ENCODE assay signal across 8 cellular contexts in the genomic region with DNA sequence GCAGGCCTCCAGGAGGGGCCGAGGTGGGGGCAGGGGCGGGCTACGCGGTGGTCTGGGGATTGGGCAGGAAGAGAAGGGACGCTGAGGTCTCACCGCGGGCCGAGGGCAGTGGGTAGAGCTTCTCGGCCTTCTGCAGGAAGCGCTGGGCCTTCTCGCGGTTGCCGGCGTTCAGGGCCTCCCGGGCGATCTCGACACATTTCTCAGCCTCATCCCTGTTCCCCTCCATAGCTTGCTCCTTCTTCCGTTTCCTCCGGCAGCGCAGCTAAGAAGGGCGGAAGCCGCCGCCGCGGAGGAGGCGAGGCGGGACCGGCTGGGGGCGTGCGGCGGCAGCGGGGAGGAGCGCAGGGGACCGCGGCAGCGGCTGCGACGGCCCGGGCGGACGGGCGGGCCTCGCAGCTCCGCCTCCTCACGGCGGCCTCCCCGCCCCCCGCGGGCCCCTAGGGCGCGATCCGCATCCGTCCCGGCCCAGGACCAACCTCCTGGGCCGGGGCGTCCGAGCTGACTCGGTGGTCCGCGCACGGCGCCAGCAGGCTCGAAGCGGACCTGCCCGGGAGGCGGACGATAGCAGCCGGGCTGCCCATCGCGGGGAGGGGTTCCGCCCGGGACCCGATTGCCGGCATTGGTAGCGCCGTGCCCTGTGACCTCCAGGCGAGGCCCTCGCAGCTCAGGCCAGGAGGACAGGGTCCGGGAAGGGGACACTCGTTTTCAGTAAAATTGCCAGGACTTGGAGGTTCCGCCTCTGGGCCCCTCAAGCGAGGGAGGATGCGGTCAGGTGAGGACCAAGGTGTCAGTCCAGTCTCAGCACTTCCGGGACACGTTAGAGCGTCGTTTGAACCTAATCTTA. TPM values are rescaled to one million over a fixed set of nuclear protein-coding genes. Genes with fewer than 3 reads are reported as not detected.
A peak's percentile ranks its signal among the peaks of the same experiment; 100 is the strongest.
DNase-seq lines count a peak whose midpoint lies in the region; ATAC-seq and TF ChIP-seq lines count a peak whose summit lies in the region.

Gene DNAJB14 (minus strand): TSS at position 273 of the 844 bp plus-strand sequence. CDS start 47 bp downstream, at position 226.

- H3K4me1 Mint-ChIP-seq in activated CD8-positive, alpha-beta T cell treated with anti-CD3 and anti-CD28 coated beads for 36 hours (ENCODE audit: low read depth) = peaks cover 51% of the 10 kb centered on the region

- H3K9me3 Mint-ChIP-seq in activated CD8-positive, alpha-beta T cell treated with anti-CD3 and anti-CD28 coated beads for 36 hours = peaks cover 5% of the 10 kb centered on the region

- no peak for TF ChIP-seq CTCF in AG10803 (conservative IDR thresholded peaks at IDR 0.05; ENCODE audit: low read length)
- TF ChIP-seq CTCF in activated CD8-positive, alpha-beta T cell treated with anti-CD3 and anti-CD28 coated beads for 36 hours (IDR thresholded peaks at IDR 0.05) = no peak

- H3K4me3 ChIP-seq in AG10803 (ENCODE audit: low read length) = peak within 1 kb of the TSS; percentile 82

- H3K4me3 Mint-ChIP-seq in activated CD8-positive, alpha-beta T cell treated with anti-CD3 and anti-CD28 coated beads for 36 hours = no peak within 1 kb of the TSS

- ATAC-seq in GM18909 (IDR thresholded peaks at IDR 0.05; ENCODE audit: poor library complexity, unreplicated experiment) (peak; percentile 42), HG03159 (IDR thresholded peaks at IDR 0.05; ENCODE audit: unreplicated experiment) (peak; percentile 39)
- ATAC-seq in activated CD8-positive, alpha-beta T cell treated with anti-CD3 and anti-CD28 coated beads for 36 hours = peak; percentile 43

- peaks cover 37% of the 10 kb centered on the region for H3K36me3 Mint-ChIP-seq in activated CD8-positive, alpha-beta T cell treated with anti-CD3 and anti-CD28 coated beads for 36 hours (ENCODE audit: low read depth)

- CTCF ChIA-PET in activated CD8-positive, alpha-beta T cell treated with anti-CD3 and anti-CD28 coated beads for 36 hours (lab: Charles Lee) = interaction anchor here (0.7 to 3.1 kb wide), 5 partner anchors 95 to 951 kb away, joined by 3 to 16 read pairs (median 4); partner anchors contain the start of gene METAP1

- no peaks in the 10 kb centered on the region for H3K27me3 Mint-ChIP-seq in activated CD8-positive, alpha-beta T cell treated with anti-CD3 and anti-CD28 coated beads for 36 hours

- POLR2A ChIA-PET in activated CD8-positive, alpha-beta T cell treated with anti-CD3 and anti-CD28 coated beads for 36 hours (lab: Charles Lee) = interaction anchor here (0.6 to 1.9 kb wide), 13 partner anchors 9 to 1018 kb away, joined by 3 to 9 read pairs (median 4); partner anchors contain the start of genes EIF4E and LAMTOR3

- H3K27ac Mint-ChIP-seq in activated CD8-positive, alpha-beta T cell treated with anti-CD3 and anti-CD28 coated beads for 36 hours = peak within 1 kb of the TSS; percentile 97

- intact Hi-C loops in activated CD8-positive, alpha-beta T cell treated with anti-CD3 and anti-CD28 coated beads for 36 hours (cut with micrococcal nuclease) = loop anchor here (5.0 kb wide), 2 partner anchors 54 to 384 kb away; partner anchors contain the start of genes LAMTOR3 and TRMT10A

- DNase-seq in AG10803 (ENCODE audit: low read depth) = peak; percentile 81
- DNase-seq in NCI-H748 (lab: John Stamatoyannopoulos, UW; ENCODE audit: unreplicated experiment) = peak; percentile 66
- peak; percentile 75 for DNase-seq in activated CD8-positive, alpha-beta T cell treated with anti-CD3 and anti-CD28 coated beads for 36 hours
- peak; percentile 76 for DNase-seq in effector CD4-positive, alpha-beta T cell
- peak; percentile 68 to 83 for DNase-seq in lung microvascular endothelial cell (ENCODE audit: low read depth in 2 of 2)
- DNase-seq in stimulated activated CD4-positive, alpha-beta T cell treated with anti-CD3 and anti-CD28 coated beads, TNF-alpha, amount 100 ng/mL, for 48 hours (ENCODE audit: low read depth in 3 of 3) = peak; percentile 62 to 75 (median 66)

RNA-seq across cellular contexts. Expression of gene DNAJB14, which starts in this region (rescaled TPM):
- 10 to 100 TPM; 40.0 to 42.5 TPM for total RNA-seq in activated CD8-positive, alpha-beta T cell treated with anti-CD3 and anti-CD28 coated beads for 36 hours
- total RNA-seq in lung microvascular endothelial cell = 29.6 and 76.6 TPM in 2 replicates

Comparison
In these comparisons a context has a peak if more than half of its experiments do, and no peak if none do; other contexts are left out.
1. Peak in every context shown above with its lines: DNase-seq, ATAC-seq and H3K4me3 ChIP-seq.